Comparison of ENCODE assay signal across 12 cellular contexts in the genomic region with DNA sequence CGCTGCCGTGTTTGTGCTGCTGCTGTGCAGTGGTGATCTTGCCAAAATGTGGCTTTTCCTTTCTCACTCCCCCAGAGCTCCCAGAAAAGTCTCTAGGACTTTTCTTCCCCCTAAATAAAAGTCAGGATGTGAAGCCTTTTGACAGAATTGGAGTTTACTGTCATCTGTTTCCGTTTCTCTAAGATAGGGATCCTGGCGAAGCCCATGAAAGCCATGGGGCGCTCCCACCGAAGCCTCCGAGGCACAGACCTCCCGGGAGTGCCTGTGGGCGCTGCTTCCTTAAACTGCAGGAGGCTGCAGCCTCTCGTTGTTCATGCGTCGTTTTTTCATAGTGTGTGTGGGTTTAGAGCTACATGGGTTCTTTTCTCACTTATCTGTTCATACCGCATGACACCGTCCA. TPM values are rescaled to one million over a fixed set of nuclear protein-coding genes. Genes with fewer than 3 reads are reported as not detected.
DNase-seq lines count a peak whose midpoint lies in the region; ATAC-seq and TF ChIP-seq lines count a peak whose summit lies in the region.
"Had no signal": no experiment of that assay in that cellular context is flagged by ENCODE, and none has a peak within 500 bp of the region (broad histone marks: within the 10 kb centered on the region; RNA-seq: fewer than 3 reads in every experiment).

No MANE protein-coding gene starts in this region.

- no peak overlapping the region for H2AK5ac ChIP-seq in H9 (ENCODE audit: insufficient read length, low read length)

- TF ChIP-seq CTCF in H9 (conservative IDR thresholded peaks at IDR 0.05) (no peak), adrenal gland (IDR thresholded peaks at IDR 0.05) (no peak), stomach (IDR thresholded peaks at IDR 0.05) (no peak), GM10266 (IDR thresholded peaks at IDR 0.05; ENCODE audit: control insufficient read depth, insufficient read depth, low read depth, missing control alignments) (no peak)

- no peak overlapping the region for H2BK12ac ChIP-seq in H9 (ENCODE audit: insufficient read length, low read depth, low read length)

- H3K79me1 ChIP-seq in H9 (ENCODE audit: insufficient read depth, low read depth, low read length, poor library complexity, severe bottlenecking), result no peaks in the 10 kb centered on the region

- ATAC-seq in natural killer cell treated with Interleukin-12 subunit alpha and Interleukin-12 subunit beta and Interleukin-15 and Interleukin-18, amount 100 ng/mL, for 72 hours, result no peak
- ATAC-seq: HCT116 had no signal

- no peak overlapping the region for H3K4ac ChIP-seq in H9 (ENCODE audit: low read depth, low read length)

- no peak overlapping the region for H4K5ac ChIP-seq in H9 (ENCODE audit: insufficient read length, low read depth, low read length)

- H3K36me3 ChIP-seq in adrenal gland (replicated peaks in 1 of 2) (no peaks in the 10 kb centered on the region), stomach (peaks cover 0 to 4% (median 0%) of the 10 kb centered on the region in 4 donors)

- no peak overlapping the region for H3K14ac ChIP-seq in H9 (ENCODE audit: insufficient read depth, low read length)

- H2BK5ac ChIP-seq in H9 (ENCODE audit: insufficient read length, low read length), result no peak overlapping the region

- DNase-seq in H9, result no peak
- DNase-seq in adrenal gland, result no peak
- peak; percentile 22 for DNase-seq in inferior parietal cortex (ENCODE audit: extremely low spot score)
- DNase-seq in stomach, result no peak
- no peak for DNase-seq in NCI-H146 treated with DMSO at 0.1 percent for 48 hours (lab: John Stamatoyannopoulos, UW; ENCODE audit: unreplicated experiment)
- no peak for DNase-seq in GM10266 (ENCODE audit: extremely low spot score)
- DNase-seq in natural killer cell treated with Interleukin-12 subunit alpha and Interleukin-12 subunit beta and Interleukin-15 and Interleukin-18, amount 100 ng/mL, for 72 hours (ENCODE audit: low spot score), result no peak
- DNase-seq in RPMI8226, result no peak
- DNase-seq: DND-41, NCI-H2029 treated with DMSO at 0.1 percent for 48 hours, SJCRH30 had no signal

- no peak overlapping the region for H3K18ac ChIP-seq in H9 (ENCODE audit: insufficient read length, low read depth, low read length)

- H3K4me1 Mint-ChIP-seq in H9, result peaks cover 44 to 48% of the 10 kb centered on the region in 2 experiments
- peaks cover 0 to 3% of the 10 kb centered on the region in 2 donors for H3K4me1 Mint-ChIP-seq in natural killer cell treated with Interleukin-12 subunit alpha and Interleukin-12 subunit beta and Interleukin-15 and Interleukin-18, amount 100 ng/mL, for 72 hours (ENCODE audit: low read depth in 2 of 2)

- no peak overlapping the region for H3K9ac ChIP-seq in H9 (ENCODE audit: extremely low read depth, insufficient read length, low read length)

- peak overlapping the region in 2 of 3 experiments; percentile 68 to 74; a peak in 4 of 7 replicates for H3K27ac Mint-ChIP-seq in H9
- H3K27ac Mint-ChIP-seq in natural killer cell treated with Interleukin-12 subunit alpha and Interleukin-12 subunit beta and Interleukin-15 and Interleukin-18, amount 100 ng/mL, for 72 hours, result peak overlapping the region in 1 of 2 donors; percentile 35

- no peak overlapping the region for H4K8ac ChIP-seq in H9 (replicated peaks; ENCODE audit: insufficient read length, low read depth, low read length)

- no peaks in the 10 kb centered on the region for H4K20me1 ChIP-seq in H9 (ENCODE audit: control insufficient read depth, insufficient read depth, insufficient read length)

- peaks cover 1% of the 10 kb centered on the region; the same call in 1 of the 2 replicates for H3K27me3 Mint-ChIP-seq in H9 (ENCODE audit: low read depth)
- H3K27me3 Mint-ChIP-seq in natural killer cell treated with Interleukin-12 subunit alpha and Interleukin-12 subunit beta and Interleukin-15 and Interleukin-18, amount 100 ng/mL, for 72 hours, result peaks cover 9 to 13% of the 10 kb centered on the region in 2 donors

- no CpG with 5 or more reads among the region's 14 CpGs for WGBS in H9 (ENCODE audit: extremely low coverage, insufficient read length, low lambda C conversion rate)
- WGBS in adrenal gland, 4 donors, result 50 to 58% (median 55%) methylated on average over 14 of the region's 14 CpGs
- 45 to 65% (median 51%) methylated on average over 14 of the region's 14 CpGs for WGBS in stomach, 5 donors

- H3K27me3 ChIP-seq in H9 (ENCODE audit: insufficient read depth, low read length), result no peaks in the 10 kb centered on the region
- H3K27me3 ChIP-seq in adrenal gland, result no peaks in the 10 kb centered on the region
- H3K27me3 ChIP-seq in stomach, result no peaks in the 10 kb centered on the region
- H3K27me3 ChIP-seq: SJCRH30 had no signal

- H3K79me2 ChIP-seq in H9 (ENCODE audit: insufficient read depth, low read length), result peaks cover 1% of the 10 kb centered on the region; the same call in 1 of the 2 replicates

- no peak overlapping the region for H2BK15ac ChIP-seq in H9 (ENCODE audit: low read depth, low read length)

- H3K56ac ChIP-seq in H9 (ENCODE audit: insufficient read length, low read depth, low read length), result no peak overlapping the region

- H3K4me3 ChIP-seq in adrenal gland, result no peak overlapping the region
- H3K4me3 ChIP-seq in stomach, result no peak overlapping the region
- H3K4me3 ChIP-seq: SJCRH30 had no signal

- H4K91ac ChIP-seq in H9 (ENCODE audit: insufficient read length, low read depth, low read length), result no peak overlapping the region

- no peak overlapping the region for H3K23ac ChIP-seq in H9 (ENCODE audit: insufficient read length, low read depth, low read length)

- H3K4me1 ChIP-seq in H9 (ENCODE audit: insufficient read depth, low read length), result no peaks in the 10 kb centered on the region
- peaks cover 10 to 45% of the 10 kb centered on the region in 2 donors for H3K4me1 ChIP-seq in adrenal gland (replicated peaks in 1 of 2)
- H3K4me1 ChIP-seq in stomach, result peaks cover 46 to 78% (median 57%) of the 10 kb centered on the region in 4 donors

- H2AFZ ChIP-seq in H9 (ENCODE audit: low read length), result no peak overlapping the region

- H2BK120ac ChIP-seq in H9 (ENCODE audit: low read depth, low read length, poor library complexity, severe bottlenecking), result no peak overlapping the region

- intact Hi-C loops in adrenal gland (cut with DNase I), result no loop called here
- intact Hi-C loops in stomach (cut with DNase I; ENCODE audit: low total_unique reads), result no loop called here

- H3K27ac ChIP-seq in H9 (ENCODE audit: insufficient read length, low read depth, low read length) (no peak overlapping the region), adrenal gland (peak overlapping the region in 4 of 5 donors; percentile 27 to 83 (median 53)), stomach (peak overlapping the region; percentile 23 to 77 (median 71))
- H3K27ac ChIP-seq: SJCRH30 had no signal

- H3K4me2 ChIP-seq in H9 (ENCODE audit: insufficient read depth, insufficient read length, low read length), result no peak overlapping the region

- TF ChIP-seq EP300 in stomach (IDR thresholded peaks at IDR 0.05), result no peak

- no peak overlapping the region for H2BK20ac ChIP-seq in H9 (ENCODE audit: low read depth, low read length, poor library complexity, severe bottlenecking)

- no peaks in the 10 kb centered on the region for H3K9me3 Mint-ChIP-seq in H9
- H3K9me3 Mint-ChIP-seq in natural killer cell treated with Interleukin-12 subunit alpha and Interleukin-12 subunit beta and Interleukin-15 and Interleukin-18, amount 100 ng/mL, for 72 hours, result no peaks in the 10 kb centered on the region

- no peak overlapping the region for H3K4me3 Mint-ChIP-seq in H9
- no peak overlapping the region for H3K4me3 Mint-ChIP-seq in natural killer cell treated with Interleukin-12 subunit alpha and Interleukin-12 subunit beta and Interleukin-15 and Interleukin-18, amount 100 ng/mL, for 72 hours

- H3T11ph ChIP-seq in H9 (ENCODE audit: low read length), result no peak overlapping the region

- H3K9me3 ChIP-seq in H9 (ENCODE audit: control insufficient read depth, low read depth, low read length) (no peaks in the 10 kb centered on the region), adrenal gland (replicated peaks in 1 of 3) (no peaks in the 10 kb centered on the region), stomach (no peaks in the 10 kb centered on the region)
- H3K9me3 ChIP-seq: SJCRH30 had no signal

- H3K36me3 Mint-ChIP-seq in H9 (ENCODE audit: insufficient read depth in 1 of 3, low read depth in 3 of 3), result no peaks in the 10 kb centered on the region
- H3K36me3 Mint-ChIP-seq in natural killer cell treated with Interleukin-12 subunit alpha and Interleukin-12 subunit beta and Interleukin-15 and Interleukin-18, amount 100 ng/mL, for 72 hours, result no peaks in the 10 kb centered on the region

- H3K23me2 ChIP-seq in H9 (ENCODE audit: insufficient read length, low read depth, low read length, poor library complexity, severe bottlenecking), result no peaks in the 10 kb centered on the region

- TF ChIP-seq POLR2A in adrenal gland (IDR thresholded peaks at IDR 0.05) (no peak), stomach (IDR thresholded peaks at IDR 0.05) (no peak)

RNA-seq across cellular contexts. Expression of a gene that starts 56.8 kb away (rescaled TPM):
- total RNA-seq in H9 (2021), result 11.0 and 12.6 TPM in 2 replicates
- total RNA-seq in adrenal gland, result 10 to 100 TPM in 2 of 8 donors, 1 to 10 TPM in 6; 5.4 to 12.9 (median 8.4) TPM
- 10 to 100 TPM in 1 of 3 donors, 1 to 10 TPM in 2; 5.4 to 10.5 (median 7.8) TPM for polyA plus RNA-seq in adrenal gland
- total RNA-seq in stomach, result 10 to 100 TPM; 32.1 to 55.4 (median 37.1) TPM
- 10 to 100 TPM in 1 of 3 donors, 1 to 10 TPM in 2; 9.7 to 25.1 (median 9.8) TPM for polyA plus RNA-seq in stomach
- total RNA-seq in natural killer cell treated with Interleukin-12 subunit alpha and Interleukin-12 subunit beta and Interleukin-15 and Interleukin-18, amount 100 ng/mL, for 72 hours, result not detected

Comparison
In these comparisons a context has a peak if more than half of its experiments do, and no peak if none do; other contexts are left out.
1. RNA of a gene that starts 56.8 kb away (total RNA-seq): 32.1 to 55.4 TPM in stomach, 11.0 to 12.6 TPM in H9 and 5.4 to 12.9 TPM in adrenal gland; not detected in natural killer cell treated with Interleukin-12 subunit alpha and Interleukin-12 subunit beta and Interleukin-15 and Interleukin-18, amount 100 ng/mL, for 72 hours; every median in the first group is over 4 times any median in the second.